In genomic region chr7:117158941-117159705, GRCh38 we compare ENCODE assay signal across 27 cellular contexts.
DNase-seq lines count a peak whose midpoint lies in the region; ATAC-seq, FAIRE-seq and TF ChIP-seq lines count a peak whose summit lies in the region.
"Had no signal": no experiment of that assay in that cellular context is flagged by ENCODE, and none has a peak within 500 bp of the region (broad histone marks: within the 10 kb centered on the region; RNA-seq: fewer than 3 reads in every experiment).

No MANE protein-coding gene starts in this region.

- H3K4me1 Mint-ChIP-seq in natural killer cell (no peaks in the 10 kb centered on the region), H9 (no peaks in the 10 kb centered on the region)
- H3K4me1 Mint-ChIP-seq: activated CD4-positive, alpha-beta T cell treated with anti-CD3 and anti-CD28 coated beads, Interleukin-2, amount 10 ng/mL, durations not matched to agents 24 days and 14 days had no signal

- no peaks in the 10 kb centered on the region for H3K27me3 Mint-ChIP-seq in natural killer cell (ENCODE audit: low read depth in 2 of 2)
- no peaks in the 10 kb centered on the region for H3K27me3 Mint-ChIP-seq in H9 (ENCODE audit: low read depth)
- H3K27me3 Mint-ChIP-seq: activated CD4-positive, alpha-beta T cell treated with anti-CD3 and anti-CD28 coated beads, Interleukin-2, amount 10 ng/mL, durations not matched to agents 24 days and 14 days; activated T-cell treated with anti-CD3 and anti-CD28 coated beads, Interleukin-2, amount 50 U/mL, for 24 hours; stimulated activated naive CD8-positive, alpha-beta T cell treated with anti-CD3 and anti-CD28 coated beads, Interleukin-15, Interleukin-2, amounts not matched to agents 100 ng/mL and 50 ng/mL, for 24 hours had no signal

- no peak for FAIRE-seq in H54 (lab: Jason Lieb, UNC)
- FAIRE-seq: A204.1, frontal cortex had no signal

- H2AFZ ChIP-seq in hepatocyte = no peak overlapping the region
- H2AFZ ChIP-seq in H9 (ENCODE audit: low read length) = no peak overlapping the region

- H3K4me3 Mint-ChIP-seq in natural killer cell = no peak overlapping the region
- no peak overlapping the region for H3K4me3 Mint-ChIP-seq in H9
- H3K4me3 Mint-ChIP-seq: activated CD4-positive, alpha-beta T cell treated with anti-CD3 and anti-CD28 coated beads, Interleukin-2, amount 10 ng/mL, durations not matched to agents 24 days and 14 days; activated T-cell treated with anti-CD3 and anti-CD28 coated beads, Interleukin-2, amount 50 U/mL, for 24 hours; stimulated activated naive CD8-positive, alpha-beta T cell treated with anti-CD3 and anti-CD28 coated beads, Interleukin-15, Interleukin-2, amounts not matched to agents 100 ng/mL and 50 ng/mL, for 24 hours had no signal

- no peak overlapping the region for H2BK120ac ChIP-seq in H9 (ENCODE audit: low read depth, low read length, poor library complexity, severe bottlenecking)

- DNase-seq in AG04449 (ENCODE audit: low read depth, low spot score) = peak; percentile 38
- peak; percentile 37 for DNase-seq in GM04504 (ENCODE audit: low read depth)
- DNase-seq in amniotic epithelial cell (ENCODE audit: low read depth) = peak; percentile 49
- DNase-seq in hepatocyte (ENCODE audit: low spot score) = no peak
- no peak for DNase-seq in natural killer cell
- no peak for DNase-seq in pons (ENCODE audit: low spot score)
- no peak for DNase-seq in H9
- no peak for DNase-seq in H54 (ENCODE audit: insufficient read length, low spot score)
- DNase-seq: activated CD4-positive, alpha-beta T cell treated with anti-CD3 and anti-CD28 coated beads, Interleukin-2, amount 10 ng/mL, durations not matched to agents 24 days and 14 days; activated gamma-delta T cell treated with Interleukin-2 at 50 U/mL for 16 hours; activated T-cell treated with anti-CD3 and anti-CD28 coated beads, Interleukin-2, amount 50 U/mL, for 24 hours; colonic mucosa; effector memory CD4-positive, alpha-beta T cell; erythroblast; left colon; mesendoderm; NCI-H1048; NCI-H1694 treated with DMSO at 0.1 percent for 48 hours; NCI-H526; SHP77; T1000 had no signal

- H2BK12ac ChIP-seq in H9 (ENCODE audit: insufficient read length, low read depth, low read length) = no peak overlapping the region

- H3K79me1 ChIP-seq in H9 (ENCODE audit: insufficient read depth, low read depth, low read length, poor library complexity, severe bottlenecking) = no peaks in the 10 kb centered on the region

- no peak overlapping the region for H2BK15ac ChIP-seq in H9 (ENCODE audit: low read depth, low read length)

- H3K79me2 ChIP-seq in hepatocyte (no peaks in the 10 kb centered on the region), H9 (ENCODE audit: insufficient read depth, low read length) (no peaks in the 10 kb centered on the region)

- no peak for ATAC-seq in natural killer cell
- ATAC-seq: left colon, Panc1 had no signal

- H4K91ac ChIP-seq in H9 (ENCODE audit: insufficient read length, low read depth, low read length) = no peak overlapping the region

- POLR2A ChIA-PET in AG04449 (lab: Yijun Ruan, JAX) = interaction anchor here (0.6 kb wide), 1 partner anchor 56 kb away, joined by 3 read pairs; no protein-coding TSS in a partner anchor

- no peak overlapping the region for H2BK5ac ChIP-seq in H9 (ENCODE audit: insufficient read length, low read length)

- H3K27me3 ChIP-seq in hepatocyte (no peaks in the 10 kb centered on the region), H9 (ENCODE audit: insufficient read depth, low read length) (no peaks in the 10 kb centered on the region)
- H3K27me3 ChIP-seq: BLaER1, colonic mucosa had no signal

- H3K4ac ChIP-seq in H9 (ENCODE audit: low read depth, low read length) = no peak overlapping the region

- H3K23me2 ChIP-seq in H9 (ENCODE audit: insufficient read length, low read depth, low read length, poor library complexity, severe bottlenecking) = no peaks in the 10 kb centered on the region

- no peak overlapping the region for H3K9ac ChIP-seq in H9 (ENCODE audit: extremely low read depth, insufficient read length, low read length)
- H3K9ac ChIP-seq: BLaER1 had no signal

- no peaks in the 10 kb centered on the region for H3K9me3 ChIP-seq in hepatocyte (ENCODE audit: low read depth)
- H3K9me3 ChIP-seq in H9 (ENCODE audit: control insufficient read depth, low read depth, low read length) = no peaks in the 10 kb centered on the region
- H3K9me3 ChIP-seq: BLaER1, colonic mucosa had no signal

- WGBS in hepatocyte (ENCODE audit: low lambda C conversion rate, missing lambda C conversion rate) = 48% methylated on average over 4 of the region's 4 CpGs
- WGBS in H9 (ENCODE audit: extremely low coverage, insufficient read length, low lambda C conversion rate) = no CpG with 5 or more reads among the region's 4 CpGs

- H3K36me3 Mint-ChIP-seq in natural killer cell (no peaks in the 10 kb centered on the region), H9 (ENCODE audit: insufficient read depth in 1 of 3, low read depth in 3 of 3) (no peaks in the 10 kb centered on the region)

- no peak overlapping the region for H3K18ac ChIP-seq in H9 (ENCODE audit: insufficient read length, low read depth, low read length)

- no peaks in the 10 kb centered on the region for H3K9me3 Mint-ChIP-seq in natural killer cell
- no peaks in the 10 kb centered on the region for H3K9me3 Mint-ChIP-seq in H9
- H3K9me3 Mint-ChIP-seq: activated CD4-positive, alpha-beta T cell treated with anti-CD3 and anti-CD28 coated beads, Interleukin-2, amount 10 ng/mL, durations not matched to agents 24 days and 14 days; activated T-cell treated with anti-CD3 and anti-CD28 coated beads, Interleukin-2, amount 50 U/mL, for 24 hours; stimulated activated naive CD8-positive, alpha-beta T cell treated with anti-CD3 and anti-CD28 coated beads, Interleukin-15, Interleukin-2, amounts not matched to agents 100 ng/mL and 50 ng/mL, for 24 hours had no signal

- no peak for TF ChIP-seq CTCF in AG04449 (IDR thresholded peaks at IDR 0.05; ENCODE audit: insufficient read depth, low read length, missing control alignments)
- TF ChIP-seq CTCF in hepatocyte (IDR thresholded peaks at IDR 0.05; ENCODE audit: poor library complexity) = no peak
- no peak for TF ChIP-seq CTCF in natural killer cell (IDR thresholded peaks at IDR 0.05)
- no peak for TF ChIP-seq CTCF in H9 (conservative IDR thresholded peaks at IDR 0.05)

- H3K36me3 ChIP-seq in hepatocyte (replicated peaks; ENCODE audit: insufficient read depth, low read depth) = no peaks in the 10 kb centered on the region
- H3K36me3 ChIP-seq: BLaER1, colonic mucosa had no signal

- H3K4me1 ChIP-seq in hepatocyte (ENCODE audit: insufficient read depth) (peaks cover 23% of the 10 kb centered on the region), H9 (ENCODE audit: insufficient read depth, low read length) (peaks cover 8% of the 10 kb centered on the region; the same call in 1 of the 2 replicates)
- H3K4me1 ChIP-seq: BLaER1, colonic mucosa had no signal

- no peak overlapping the region for H4K8ac ChIP-seq in H9 (replicated peaks; ENCODE audit: insufficient read length, low read depth, low read length)

- H3K9me2 ChIP-seq in hepatocyte (replicated peaks; ENCODE audit: insufficient read depth) = no peaks in the 10 kb centered on the region

- no peak overlapping the region for H3K4me3 ChIP-seq in AG04449 (ENCODE audit: low read depth, low read length)
- no peak overlapping the region for H3K4me3 ChIP-seq in hepatocyte
- H3K4me3 ChIP-seq: BLaER1, colonic mucosa, skin epidermis had no signal

- H3K27ac ChIP-seq in hepatocyte (peak overlapping the region; percentile 21), H9 (ENCODE audit: insufficient read length, low read depth, low read length) (no peak overlapping the region)
- H3K27ac ChIP-seq: BLaER1, colonic mucosa had no signal

- H3K4me2 ChIP-seq in hepatocyte (peak overlapping the region; percentile 49), H9 (ENCODE audit: insufficient read depth, insufficient read length, low read length) (no peak overlapping the region)
- H3K4me2 ChIP-seq: BLaER1 had no signal

- H3K56ac ChIP-seq in H9 (ENCODE audit: insufficient read length, low read depth, low read length) = no peak overlapping the region

- no peak overlapping the region for H3T11ph ChIP-seq in H9 (ENCODE audit: low read length)

- no peaks in the 10 kb centered on the region for H4K20me1 ChIP-seq in hepatocyte (ENCODE audit: insufficient read depth, poor library complexity, severe bottlenecking)
- no peaks in the 10 kb centered on the region for H4K20me1 ChIP-seq in H9 (ENCODE audit: control insufficient read depth, insufficient read depth, insufficient read length)
- H4K20me1 ChIP-seq: BLaER1 had no signal

- no peak overlapping the region for H3K23ac ChIP-seq in H9 (ENCODE audit: insufficient read length, low read depth, low read length)

- no peak for TF ChIP-seq POLR2A in H54 (IDR thresholded peaks at IDR 0.05; ENCODE audit: low read depth, low read length)

- CTCF ChIA-PET in AG04449 (lab: Yijun Ruan, JAX) = interaction anchor here (0.7 to 3.6 kb wide), 9 partner anchors 11 to 175 kb away, joined by 3 to 24 read pairs (median 7); no protein-coding TSS in a partner anchor

- intact Hi-C loops in natural killer cell (cut with micrococcal nuclease) = no loop called here

- no peak overlapping the region for H3K14ac ChIP-seq in H9 (ENCODE audit: insufficient read depth, low read length)

- H3K27ac Mint-ChIP-seq in natural killer cell (no peak overlapping the region), H9 (no peak overlapping the region)
- H3K27ac Mint-ChIP-seq: activated CD4-positive, alpha-beta T cell treated with anti-CD3 and anti-CD28 coated beads, Interleukin-2, amount 10 ng/mL, durations not matched to agents 24 days and 14 days; activated T-cell treated with anti-CD3 and anti-CD28 coated beads, Interleukin-2, amount 50 U/mL, for 24 hours; stimulated activated naive CD8-positive, alpha-beta T cell treated with anti-CD3 and anti-CD28 coated beads, Interleukin-15, Interleukin-2, amounts not matched to agents 100 ng/mL and 50 ng/mL, for 24 hours had no signal

- no peak overlapping the region for H4K5ac ChIP-seq in H9 (ENCODE audit: insufficient read length, low read depth, low read length)

- no peak overlapping the region for H2BK20ac ChIP-seq in H9 (ENCODE audit: low read depth, low read length, poor library complexity, severe bottlenecking)

- no peak overlapping the region for H2AK5ac ChIP-seq in H9 (ENCODE audit: insufficient read length, low read length)

Comparison
In these comparisons a context has a peak if more than half of its experiments do, and no peak if none do; other contexts are left out.
1. DNase-seq: peak in AG04449 (single experiment), GM04504 (single experiment) and amniotic epithelial cell (single experiment); none in hepatocyte (single experiment), natural killer cell (single experiment), pons (single experiment), H9 (single experiment) and H54 (single experiment).